9 cellular contexts compared by ENCODE assay signal in the genomic region with DNA sequence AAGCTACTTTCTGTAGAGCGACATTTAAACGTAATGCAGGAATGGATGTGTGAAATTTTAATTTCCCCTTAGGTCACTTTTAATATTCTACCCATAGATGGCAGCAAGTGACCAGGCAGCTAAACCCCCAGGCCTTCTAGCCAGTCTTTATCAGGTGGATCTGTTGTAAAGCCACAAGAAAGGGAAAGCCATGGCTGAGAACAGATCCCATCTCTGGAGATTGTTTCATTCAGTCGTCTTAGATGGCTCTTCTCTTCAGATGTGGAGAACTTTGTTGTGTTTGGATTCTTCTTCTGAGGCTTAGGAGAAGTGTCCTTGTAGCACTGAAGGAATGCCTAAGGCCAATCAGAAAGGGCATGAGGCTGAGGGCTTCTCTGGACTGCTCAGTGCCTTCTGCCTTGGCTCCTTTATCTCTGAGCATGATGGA. TPM values are rescaled to one million over a fixed set of nuclear protein-coding genes. Genes with fewer than 3 reads are reported as not detected.
DNase-seq lines count a peak whose midpoint lies in the region; ATAC-seq and TF ChIP-seq lines count a peak whose summit lies in the region.
"Had no signal": no experiment of that assay in that cellular context is flagged by ENCODE, and none has a peak within 500 bp of the region (broad histone marks: within the 10 kb centered on the region; RNA-seq: fewer than 3 reads in every experiment).

No MANE protein-coding gene starts in this region.

- no peak overlapping the region for H3K27ac Mint-ChIP-seq in naive B cell
- H3K27ac Mint-ChIP-seq: activated naive CD4-positive, alpha-beta T cell treated with anti-CD3 and anti-CD28 coated beads, Interleukin-2, amount 50 U/mL, for 24 hours had no signal

- H3K9me3 Mint-ChIP-seq in naive B cell = no peaks in the 10 kb centered on the region
- H3K9me3 Mint-ChIP-seq: activated naive CD4-positive, alpha-beta T cell treated with anti-CD3 and anti-CD28 coated beads, Interleukin-2, amount 50 U/mL, for 24 hours had no signal

- no peaks in the 10 kb centered on the region for H3K36me3 Mint-ChIP-seq in naive B cell
- H3K36me3 Mint-ChIP-seq: activated naive CD4-positive, alpha-beta T cell treated with anti-CD3 and anti-CD28 coated beads, Interleukin-2, amount 50 U/mL, for 24 hours had no signal

- peak; percentile 52 for ATAC-seq in HG03432 (IDR thresholded peaks at IDR 0.05; ENCODE audit: unreplicated experiment)
- peak; percentile 73 to 87 for ATAC-seq in naive B cell (ENCODE audit: low read depth in 2 of 2)
- ATAC-seq in GM19455 (IDR thresholded peaks at IDR 0.05; ENCODE audit: unreplicated experiment) = no peak
- ATAC-seq in GM21526 (IDR thresholded peaks at IDR 0.05; ENCODE audit: low FRiP score, unreplicated experiment) = no peak

- H3K4me3 ChIP-seq in epithelial cell of esophagus (ENCODE audit: low read length) = no peak overlapping the region

- H3K27me3 Mint-ChIP-seq in naive B cell = peaks cover 3 to 23% (median 4%) of the 10 kb centered on the region in 3 donors

- H3K4me3 Mint-ChIP-seq in naive B cell = no peak overlapping the region
- H3K4me3 Mint-ChIP-seq: activated naive CD4-positive, alpha-beta T cell treated with anti-CD3 and anti-CD28 coated beads, Interleukin-2, amount 50 U/mL, for 24 hours had no signal

- peaks cover 0 to 4% (median 0%) of the 10 kb centered on the region in 3 donors for H3K4me1 Mint-ChIP-seq in naive B cell

- peak; percentile 78 for TF ChIP-seq CTCF in epithelial cell of esophagus (IDR thresholded peaks at IDR 0.05; ENCODE audit: insufficient read depth, low read depth, low read length, missing control alignments)

- DNase-seq in DMS53 treated with DMSO at 0.1 percent for 48 hours (lab: John Stamatoyannopoulos, UW; ENCODE audit: unreplicated experiment) = peak; percentile 65
- DNase-seq in NCI-H526 treated with DMSO at 0.1 percent for 48 hours (lab: John Stamatoyannopoulos, UW) = peak; percentile 64
- peak; percentile 15 to 27 for DNase-seq in activated CD4-positive, alpha-beta T cell treated with anti-CD3 and anti-CD28 coated beads, Interleukin-2, amount 50 U/mL, for 4 hours
- peak; percentile 77 for DNase-seq in epithelial cell of esophagus (ENCODE audit: low read depth)
- peak; percentile 63 for DNase-seq in naive B cell

RNA-seq across cellular contexts. Expression of a gene that starts 15.8 kb away (rescaled TPM):
- polyA plus RNA-seq in naive B cell (ENCODE audit: low read depth in 6 of 6) = not detected

Comparison
In these comparisons a context has a peak if more than half of its experiments do, and no peak if none do; other contexts are left out.
1. DNase-seq: peak in every context shown above with its lines; median percentile 77 in epithelial cell of esophagus; 65 in DMS53 treated with DMSO at 0.1 percent for 48 hours; 64 in NCI-H526 treated with DMSO at 0.1 percent for 48 hours; 63 in naive B cell; 21 in activated CD4-positive, alpha-beta T cell treated with anti-CD3 and anti-CD28 coated beads, Interleukin-2, amount 50 U/mL, for 4 hours.
2. ATAC-seq: peak in HG03432 (single experiment) and naive B cell (2 of 2); none in GM19455 (single experiment) and GM21526 (single experiment).